9 cellular contexts compared by ENCODE assay signal in the genomic region with DNA sequence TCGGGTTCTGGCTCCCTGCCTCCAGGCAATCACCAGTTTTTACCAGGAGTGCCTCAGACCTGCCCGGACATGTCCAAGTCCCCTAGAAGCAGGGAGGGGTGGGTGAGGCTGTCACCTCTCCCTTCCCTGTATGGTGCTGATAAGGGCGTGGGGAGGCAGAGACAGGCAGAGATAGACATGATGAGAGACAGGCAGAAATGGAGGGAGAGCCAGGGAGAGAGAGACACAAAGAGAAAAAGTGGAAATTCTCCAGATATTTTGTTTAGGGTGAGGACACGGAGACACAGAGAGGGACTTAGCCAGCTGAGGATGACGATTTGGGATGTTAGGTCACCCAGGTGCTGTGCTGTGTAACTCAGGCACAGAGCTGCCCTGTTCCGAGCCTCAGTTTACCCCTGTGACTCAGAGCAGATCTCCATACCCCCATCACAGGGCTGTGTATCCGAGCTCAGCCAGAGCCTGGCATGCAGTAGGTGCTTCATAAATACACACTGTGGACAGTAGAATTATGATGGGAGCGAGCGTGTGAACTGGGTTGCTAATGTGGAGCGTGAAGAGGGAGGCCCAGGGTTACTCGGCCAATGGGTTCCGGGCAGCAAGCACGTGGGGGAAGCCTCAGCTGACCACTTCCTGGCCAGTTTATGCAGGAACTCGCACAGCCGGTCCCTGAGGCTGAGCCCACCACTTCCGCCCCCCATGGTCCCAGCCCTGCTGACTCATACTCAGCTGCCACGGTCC. TPM values are rescaled to one million over a fixed set of nuclear protein-coding genes. Genes with fewer than 3 reads are reported as not detected.
DNase-seq lines count a peak whose midpoint lies in the region; ATAC-seq, FAIRE-seq and TF ChIP-seq lines count a peak whose summit lies in the region.
"Had no signal": no experiment of that assay in that cellular context is flagged by ENCODE, and none has a peak within 500 bp of the region (broad histone marks: within the 10 kb centered on the region; RNA-seq: fewer than 3 reads in every experiment).

No MANE protein-coding gene starts in this region.

- H4K20me1 ChIP-seq in GM12878 (ENCODE audit: control insufficient read depth, insufficient read depth), result no peaks in the 10 kb centered on the region

- H3K27me3 ChIP-seq in HUES48 (ENCODE audit: control insufficient read depth, insufficient read depth, low read length) (no peaks in the 10 kb centered on the region), GM12878 (replicated peaks in 1 of 2; ENCODE audit: control insufficient read depth in 2 of 2, insufficient read depth in 2 of 2, low read length in 1 of 2) (no peaks in the 10 kb centered on the region), iPS-15b (ENCODE audit: control insufficient read depth, insufficient read depth, low read length) (no peaks in the 10 kb centered on the region)

- ATAC-seq in GM21447 (IDR thresholded peaks at IDR 0.05; ENCODE audit: unreplicated experiment) (peak; percentile 76), GM12878 (peak; percentile 98)

- peak overlapping the region; percentile 66 for H3K4me2 ChIP-seq in GM12878 (ENCODE audit: control insufficient read depth, insufficient read depth)

- intact Hi-C loops in GM12878 (cut with micrococcal nuclease; ENCODE audit: unreplicated experiment), result no loop called here

- FAIRE-seq in GM12878 (lab: Jason Lieb, UNC), result peak; percentile 90

- H2AFZ ChIP-seq in GM12878 (ENCODE audit: control insufficient read depth, low read depth, low read length), result peak overlapping the region; percentile 65

- POLR2A ChIA-PET in GM12878 (lab: Charles Lee), result interaction anchor here (0.5 to 3.2 kb wide), 6 partner anchors 14 to 200 kb away, joined by 3 to 15 read pairs (median 4); partner anchors contain the start of gene JUND

- no peaks in the 10 kb centered on the region for H3K36me3 ChIP-seq in HUES48 (ENCODE audit: control insufficient read depth, insufficient read depth, low read length)
- H3K36me3 ChIP-seq in GM12878 (ENCODE audit: control insufficient read depth in 2 of 2, insufficient read depth in 2 of 2, low read length in 1 of 2), result no peaks in the 10 kb centered on the region
- H3K36me3 ChIP-seq in iPS-15b (ENCODE audit: control insufficient read depth, insufficient read depth, low read length), result no peaks in the 10 kb centered on the region

- WGBS in GM12878 (ENCODE audit: insufficient coverage, insufficient replicate concordance, low lambda C conversion rate, missing lambda C conversion rate), result 2% methylated on average over 13 of the region's 17 CpGs

- BruUV-seq in GM12878 (replicated peaks; lab: Mats Ljungman, UMichigan), result TSS peak; percentile 99

- TF ChIP-seq CTCF in GM12878 (IDR thresholded peaks at IDR 0.05 in 2 of 3, conservative IDR thresholded peaks at IDR 0.05 in 1 of 3; ENCODE audit: control insufficient read depth in 2 of 3, extremely low read depth in 1 of 3, insufficient read depth in 1 of 3, low read depth in 3 of 3, low read length in 3 of 3), result no peak

- H3K9me3 ChIP-seq in HUES48 (ENCODE audit: control insufficient read depth, insufficient read depth, low read length) (no peaks in the 10 kb centered on the region), GM12878 (replicated peaks; ENCODE audit: control insufficient read depth, insufficient read depth, low read length) (no peaks in the 10 kb centered on the region), iPS-15b (ENCODE audit: control insufficient read depth, insufficient read depth, low read length) (no peaks in the 10 kb centered on the region)

- CTCF ChIA-PET in GM12878 (lab: Yijun Ruan, JAX), result interaction anchor here (1.1 to 2.8 kb wide), 5 partner anchors 14 to 94 kb away, joined by 3 to 11 read pairs (median 4); no protein-coding TSS in a partner anchor

- no peaks in the 10 kb centered on the region for H3K79me2 ChIP-seq in GM12878 (ENCODE audit: control insufficient read depth, insufficient read depth, low read length)

- no peak for TF ChIP-seq RAD21 in GM12878 (IDR thresholded peaks at IDR 0.05; ENCODE audit: insufficient read depth, low read depth, low read length)

- H3K4me1 ChIP-seq in HUES48 (ENCODE audit: control insufficient read depth, insufficient read depth, low read length), result peaks cover 14% of the 10 kb centered on the region
- H3K4me1 ChIP-seq in GM12878 (ENCODE audit: control insufficient read depth, insufficient read depth, low read length), result peaks cover 41% of the 10 kb centered on the region
- peaks cover 11% of the 10 kb centered on the region for H3K4me1 ChIP-seq in iPS-15b (ENCODE audit: control insufficient read depth, insufficient read depth, low read length)

- DNase-seq in Daoy (ENCODE audit: low read depth) (peak; percentile 99), SK-MEL-5 (ENCODE audit: low read depth, low spot score) (peak; percentile 97), GM12878 (ENCODE audit: low read depth, low spot score) (peak; percentile 91), skeletal muscle cell (ENCODE audit: low read depth) (peak; percentile 96), DMS114 treated with DMSO at 0.1 percent for 48 hours (lab: John Stamatoyannopoulos, UW; ENCODE audit: unreplicated experiment) (no peak)

- SMC1A ChIA-PET in GM12878 (lab: Charles Lee; ENCODE audit: uncharacterized antibody, unreplicated experiment), result interaction anchor here (0.7 to 1.7 kb wide), 6 partner anchors 14 to 42 kb away, joined by 3 to 5 read pairs (median 4); partner anchors contain the start of gene PGPEP1

- in situ Hi-C loops in SK-MEL-5 (cut with HindIII; ENCODE audit: low pct_unique_long_range_greater_than_20kb, low sequenced_read_pairs) (no loop called here), GM12878 (cut with MboI) (no loop called here)

- H3K27ac ChIP-seq in HUES48 (ENCODE audit: low read depth, low read length) (peak overlapping the region; percentile 97), GM12878 (ENCODE audit: control insufficient read depth, insufficient read depth) (peak overlapping the region; percentile 95)

- RAD21 ChIA-PET in GM12878 (lab: Charles Lee; ENCODE audit: unreplicated experiment), result interaction anchor here (0.6 to 2.5 kb wide), 6 partner anchors 15 to 203 kb away, joined by 3 to 7 read pairs (median 3); no protein-coding TSS in a partner anchor

- TF ChIP-seq EP300 in GM12878 (IDR thresholded peaks at IDR 0.05; ENCODE audit: borderline replicate concordance in 1 of 2, control insufficient read depth in 1 of 2, low read depth in 2 of 2, low read length in 2 of 2), result peak; percentile 72 to 88

- H3K4me3 ChIP-seq in HUES48 (ENCODE audit: low read depth, low read length) (no peak overlapping the region), GM12878 (0 out of 2 replicates have a peak overlapping the region, but pooled peaks have one; percentile 29), iPS-15b (ENCODE audit: low read depth, low read length) (no peak overlapping the region), skeletal muscle cell (ENCODE audit: low read depth, low read length) (no peak overlapping the region)

- peak; percentile 77; the same call in 1 of the 2 replicates for TF ChIP-seq POLR2A in GM12878 (IDR thresholded peaks at IDR 0.05; ENCODE audit: low read depth, low read length)

- H3K9ac ChIP-seq in HUES48 (ENCODE audit: low read depth, low read length), result peak overlapping the region; percentile 19
- peak overlapping the region; percentile 77 for H3K9ac ChIP-seq in GM12878 (ENCODE audit: control insufficient read depth, insufficient read depth, low read length)
- H3K9ac ChIP-seq in iPS-15b (ENCODE audit: low read depth, low read length), result peak overlapping the region; percentile 66

RNA-seq across cellular contexts. Expression of gene GDF15, which starts 11.9 kb away (rescaled TPM):
- 5.1 and 7.3 TPM in 2 replicates for total RNA-seq in Daoy (2014; rRNA removed; shearing (Covaris generic))
- total RNA-seq in SK-MEL-5 (2014; rRNA removed; shearing (Covaris generic)), result 873 and 1,003 TPM in 2 replicates
- polyA plus RNA-seq in SK-MEL-5 (2015; cell fraction: cytosol; rRNA removed), result 2,563 and 2,956 TPM in 2 replicates
- polyA plus RNA-seq in SK-MEL-5 (2015; cell fraction: nucleus; rRNA removed), result 251 and 324 TPM in 2 replicates
- total RNA-seq in GM12878 (2013; cell fraction: nucleolus; rRNA removed), result 4.5 and 5.8 TPM in 2 replicates
- 1.4 and 1.8 TPM in 2 replicates for total RNA-seq in GM12878 (2014; rRNA removed)
- 0.31 and 0.60 TPM in 2 replicates for total RNA-seq in GM12878 (2014; rRNA removed; fragmentation: Illumina TruSeq; extraction: Trizol)
- 1.6 and 2.2 TPM in 2 replicates for total RNA-seq in GM12878 (2021)
- 0.97 TPM for polyA plus RNA-seq in GM12878 (2011; ENCODE audit: low read depth)
- polyA plus RNA-seq in GM12878 (2011; rRNA removed), result 0.22 and 0.46 TPM in 2 replicates
- polyA plus RNA-seq in GM12878 (2011; cell fraction: cytosol; rRNA removed), result 2.1 and 2.2 TPM in 2 replicates
- 3.2 and 4.0 TPM in 2 replicates for polyA plus RNA-seq in GM12878 (2011; cell fraction: nucleus; rRNA removed)
- polyA plus RNA-seq in GM12878 (2012), result 3.5 and 6.0 TPM in 2 replicates
- 0.29 and 0.92 TPM in 2 replicates for polyA plus RNA-seq in GM12878 (2014; fragmentation: Illumina TruSeq; extraction: Trizol)
- under 1 TPM in 1 of 2 experiments, not detected in 1; 0.11 TPM for polyA plus RNA-seq in GM12878 (2014; fragmentation: Nextera tagmentation; extraction: Ambion mirVana)
- polyA plus RNA-seq in GM12878 (2014; rRNA removed), result 1.4 and 1.6 TPM in 2 replicates
- 1 to 10 TPM; 2.8 to 3.6 TPM for polyA plus RNA-seq in GM12878 (2016; fragmentation: Nextera tagmentation; extraction: Ambion mirVana)
- polyA minus RNA-seq in GM12878 (2011; rRNA and poly(A)+ RNA removed), result 1.6 TPM in 1 of 2 replicates, not detected in the other
- 2.8 and 7.8 TPM in 2 replicates for polyA minus RNA-seq in GM12878 (2011; cell fraction: cytosol; rRNA and poly(A)+ RNA removed)
- 1.6 and 2.2 TPM in 2 replicates for polyA minus RNA-seq in GM12878 (2011; cell fraction: nucleus; rRNA and poly(A)+ RNA removed)
- total RNA-seq: mononuclear cell had no signal

RNA-seq across cellular contexts. Expression of gene LRRC25, which starts 23.4 kb away (rescaled TPM):
- not detected in 2 replicates for total RNA-seq in Daoy (2014; rRNA removed; shearing (Covaris generic))
- not detected in 2 replicates for total RNA-seq in SK-MEL-5 (2014; rRNA removed; shearing (Covaris generic))
- 0.04 TPM in 1 of 2 replicates, not detected in the other for polyA plus RNA-seq in SK-MEL-5 (2015; cell fraction: cytosol; rRNA removed)
- not detected in 2 replicates for polyA plus RNA-seq in SK-MEL-5 (2015; cell fraction: nucleus; rRNA removed)
- 14.5 and 19.3 TPM in 2 replicates for total RNA-seq in GM12878 (2013; cell fraction: nucleolus; rRNA removed)
- 2.5 and 2.9 TPM in 2 replicates for total RNA-seq in GM12878 (2014; rRNA removed)
- total RNA-seq in GM12878 (2014; rRNA removed; fragmentation: Illumina TruSeq; extraction: Trizol), result 1.1 TPM in 2 replicates
- total RNA-seq in GM12878 (2021), result 2.7 TPM in 2 replicates
- 1.6 TPM for polyA plus RNA-seq in GM12878 (2011; ENCODE audit: low read depth)
- 0.19 and 0.38 TPM in 2 replicates for polyA plus RNA-seq in GM12878 (2011; rRNA removed)
- polyA plus RNA-seq in GM12878 (2011; cell fraction: cytosol; rRNA removed), result 0.55 and 0.87 TPM in 2 replicates
- 0.24 and 0.42 TPM in 2 replicates for polyA plus RNA-seq in GM12878 (2011; cell fraction: nucleus; rRNA removed)
- 4.1 and 4.9 TPM in 2 replicates for polyA plus RNA-seq in GM12878 (2012)
- 1.00 and 1.3 TPM in 2 replicates for polyA plus RNA-seq in GM12878 (2014; fragmentation: Illumina TruSeq; extraction: Trizol)
- polyA plus RNA-seq in GM12878 (2014; fragmentation: Nextera tagmentation; extraction: Ambion mirVana), result under 1 TPM; 0.50 to 0.53 TPM
- polyA plus RNA-seq in GM12878 (2014; rRNA removed), result 2.1 and 2.7 TPM in 2 replicates
- polyA plus RNA-seq in GM12878 (2016; fragmentation: Nextera tagmentation; extraction: Ambion mirVana), result 1 to 10 TPM; 1.2 to 1.6 TPM
- polyA minus RNA-seq in GM12878 (2011; rRNA and poly(A)+ RNA removed), result 0.44 and 1.1 TPM in 2 replicates
- polyA minus RNA-seq in GM12878 (2011; cell fraction: cytosol; rRNA and poly(A)+ RNA removed), result 0.67 TPM in 1 of 2 replicates, not detected in the other
- polyA minus RNA-seq in GM12878 (2011; cell fraction: nucleus; rRNA and poly(A)+ RNA removed), result 0.73 and 0.86 TPM in 2 replicates

RNA-seq across cellular contexts. Expression of gene PGPEP1, which starts 33.7 kb away (rescaled TPM):
- 4.6 and 16.4 TPM in 2 replicates for total RNA-seq in Daoy (2014; rRNA removed; shearing (Covaris generic))
- 8.1 and 10.5 TPM in 2 replicates for total RNA-seq in SK-MEL-5 (2014; rRNA removed; shearing (Covaris generic))
- polyA plus RNA-seq in SK-MEL-5 (2015; cell fraction: cytosol; rRNA removed), result 8.1 and 16.6 TPM in 2 replicates
- 18.1 and 24.7 TPM in 2 replicates for polyA plus RNA-seq in SK-MEL-5 (2015; cell fraction: nucleus; rRNA removed)
- total RNA-seq in GM12878 (2013; cell fraction: nucleolus; rRNA removed), result 50.5 and 53.8 TPM in 2 replicates
- total RNA-seq in GM12878 (2014; rRNA removed) (14.6 and 15.5 TPM in 2 replicates), GM12878 (2014; rRNA removed; fragmentation: Illumina TruSeq; extraction: Trizol) (22.8 and 25.1 TPM in 2 replicates), GM12878 (2021) (37.9 and 39.4 TPM in 2 replicates)
- 15.9 TPM for polyA plus RNA-seq in GM12878 (2011; ENCODE audit: low read depth)
- polyA plus RNA-seq in GM12878 (2011; rRNA removed) (21.4 and 33.7 TPM in 2 replicates), GM12878 (2014; fragmentation: Illumina TruSeq; extraction: Trizol) (11.3 and 14.4 TPM in 2 replicates), GM12878 (2014; fragmentation: Nextera tagmentation; extraction: Ambion mirVana) (10 to 100 TPM; 13.8 to 13.9 TPM), GM12878 (2014; rRNA removed) (18.2 and 20.7 TPM in 2 replicates), GM12878 (2016; fragmentation: Nextera tagmentation; extraction: Ambion mirVana) (10 to 100 TPM; 15.9 to 20.5 TPM)
- polyA plus RNA-seq in GM12878 (2011; cell fraction: cytosol; rRNA removed), result 31.7 and 40.5 TPM in 2 replicates
- 39.9 and 44.3 TPM in 2 replicates for polyA plus RNA-seq in GM12878 (2011; cell fraction: nucleus; rRNA removed)
- polyA plus RNA-seq in GM12878 (2012), result 21.5 and 32.3 TPM in 2 replicates
- 61.1 and 73.8 TPM in 2 replicates for polyA minus RNA-seq in GM12878 (2011; rRNA and poly(A)+ RNA removed)
- polyA minus RNA-seq in GM12878 (2011; cell fraction: cytosol; rRNA and poly(A)+ RNA removed), result 14.3 and 17.2 TPM in 2 replicates
- polyA minus RNA-seq in GM12878 (2011; cell fraction: nucleus; rRNA and poly(A)+ RNA removed), result 14.3 and 22.0 TPM in 2 replicates

RNA-seq across cellular contexts. Expression of gene SSBP4, which starts 45.1 kb away (rescaled TPM):
- 57.4 and 73.6 TPM in 2 replicates for total RNA-seq in Daoy (2014; rRNA removed; shearing (Covaris generic))
- 18.9 and 25.7 TPM in 2 replicates for total RNA-seq in SK-MEL-5 (2014; rRNA removed; shearing (Covaris generic))
- 34.2 and 44.7 TPM in 2 replicates for polyA plus RNA-seq in SK-MEL-5 (2015; cell fraction: cytosol; rRNA removed)
- 144 and 159 TPM in 2 replicates for polyA plus RNA-seq in SK-MEL-5 (2015; cell fraction: nucleus; rRNA removed)
- total RNA-seq in GM12878 (2013; cell fraction: nucleolus; rRNA removed), result 40.3 and 49.5 TPM in 2 replicates
- total RNA-seq in GM12878 (2014; rRNA removed) (91.4 and 122 TPM in 2 replicates), GM12878 (2014; rRNA removed; fragmentation: Illumina TruSeq; extraction: Trizol) (32.9 and 39.5 TPM in 2 replicates), GM12878 (2021) (131 and 150 TPM in 2 replicates)
- 12.2 TPM for polyA plus RNA-seq in GM12878 (2011; ENCODE audit: low read depth)
- polyA plus RNA-seq in GM12878 (2011; rRNA removed) (11.5 and 19.0 TPM in 2 replicates), GM12878 (2014; fragmentation: Illumina TruSeq; extraction: Trizol) (7.1 and 22.5 TPM in 2 replicates), GM12878 (2014; fragmentation: Nextera tagmentation; extraction: Ambion mirVana) (1 to 10 TPM in 1 of 2 experiments, under 1 TPM in 1; 0.37 to 6.6 TPM), GM12878 (2014; rRNA removed) (98.3 and 119 TPM in 2 replicates), GM12878 (2016; fragmentation: Nextera tagmentation; extraction: Ambion mirVana) (10 to 100 TPM; 38.3 to 58.5 TPM)
- 23.2 and 39.7 TPM in 2 replicates for polyA plus RNA-seq in GM12878 (2011; cell fraction: cytosol; rRNA removed)
- 104 and 142 TPM in 2 replicates for polyA plus RNA-seq in GM12878 (2011; cell fraction: nucleus; rRNA removed)
- 52.3 and 55.4 TPM in 2 replicates for polyA plus RNA-seq in GM12878 (2012)
- polyA minus RNA-seq in GM12878 (2011; rRNA and poly(A)+ RNA removed), result 4.2 and 21.6 TPM in 2 replicates
- polyA minus RNA-seq in GM12878 (2011; cell fraction: cytosol; rRNA and poly(A)+ RNA removed), result 20.1 and 26.7 TPM in 2 replicates
- polyA minus RNA-seq in GM12878 (2011; cell fraction: nucleus; rRNA and poly(A)+ RNA removed), result 23.2 and 48.4 TPM in 2 replicates

RNA-seq across cellular contexts. Expression of gene LSM4, which starts 51.2 kb away (rescaled TPM):
- 318 and 351 TPM in 2 replicates for total RNA-seq in Daoy (2014; rRNA removed; shearing (Covaris generic))
- 221 and 250 TPM in 2 replicates for total RNA-seq in SK-MEL-5 (2014; rRNA removed; shearing (Covaris generic))
- 308 and 318 TPM in 2 replicates for polyA plus RNA-seq in SK-MEL-5 (2015; cell fraction: cytosol; rRNA removed)
- 83.4 and 96.2 TPM in 2 replicates for polyA plus RNA-seq in SK-MEL-5 (2015; cell fraction: nucleus; rRNA removed)
- total RNA-seq in GM12878 (2013; cell fraction: nucleolus; rRNA removed), result 19.7 and 29.3 TPM in 2 replicates
- total RNA-seq in GM12878 (2014; rRNA removed) (430 and 457 TPM in 2 replicates), GM12878 (2014; rRNA removed; fragmentation: Illumina TruSeq; extraction: Trizol) (163 and 186 TPM in 2 replicates), GM12878 (2021) (248 and 251 TPM in 2 replicates)
- 28.1 TPM for polyA plus RNA-seq in GM12878 (2011; ENCODE audit: low read depth)
- polyA plus RNA-seq in GM12878 (2011; rRNA removed) (95.6 and 140 TPM in 2 replicates), GM12878 (2014; fragmentation: Illumina TruSeq; extraction: Trizol) (59.2 and 86.6 TPM in 2 replicates), GM12878 (2014; fragmentation: Nextera tagmentation; extraction: Ambion mirVana) (10 to 100 TPM; 12.6 to 38.2 TPM), GM12878 (2014; rRNA removed) (439 and 477 TPM in 2 replicates), GM12878 (2016; fragmentation: Nextera tagmentation; extraction: Ambion mirVana) (100 to 1,000 TPM; 628 to 652 TPM)
- polyA plus RNA-seq in GM12878 (2011; cell fraction: cytosol; rRNA removed), result 186 and 318 TPM in 2 replicates
- polyA plus RNA-seq in GM12878 (2011; cell fraction: nucleus; rRNA removed), result 124 and 152 TPM in 2 replicates
- polyA plus RNA-seq in GM12878 (2012), result 117 and 128 TPM in 2 replicates
- polyA minus RNA-seq in GM12878 (2011; rRNA and poly(A)+ RNA removed), result 21.9 and 42.9 TPM in 2 replicates
- polyA minus RNA-seq in GM12878 (2011; cell fraction: cytosol; rRNA and poly(A)+ RNA removed), result 25.9 and 27.1 TPM in 2 replicates
- polyA minus RNA-seq in GM12878 (2011; cell fraction: nucleus; rRNA and poly(A)+ RNA removed), result 19.8 and 31.0 TPM in 2 replicates

Comparison
In these comparisons a context has a peak if more than half of its experiments do, and no peak if none do; other contexts are left out.
1. H3K9ac ChIP-seq: peak in every context shown above with its lines; median percentile 77 in GM12878; 66 in iPS-15b; 19 in HUES48.
2. RNA of gene GDF15, which starts 11.9 kb away (total RNA-seq): 873 to 1,003 TPM in SK-MEL-5; 5.1 to 7.3 TPM in Daoy and 0.31 to 5.8 TPM in GM12878; every median in the first group is over 100 times any median in the second.